1 cellular context compared by ENCODE assay signal in genomic region chr16:82329504-82330192, GRCh38.
A peak's percentile ranks its signal among the peaks of the same experiment; 100 is the strongest.
TF ChIP-seq lines count a peak whose summit lies in the region.

No MANE protein-coding gene starts in this region.

TF ChIP-seq in Ishikawa, 13 proteins besides CTCF, POLR2A, EP300 and RAD21 (continued from another document):
- TF ChIP-seq REST (IDR thresholded peaks at IDR 0.05; ENCODE audit: low read depth): no peak
- TF ChIP-seq TAF1 (IDR thresholded peaks at IDR 0.05; ENCODE audit: low read depth): no peak
- no peak for TF ChIP-seq EGR1 (IDR thresholded peaks at IDR 0.05)
- TF ChIP-seq TEAD4 (IDR thresholded peaks at IDR 0.05): peak; percentile 76
